Comparison of ENCODE assay signal across 2 cellular contexts in the genomic region with DNA sequence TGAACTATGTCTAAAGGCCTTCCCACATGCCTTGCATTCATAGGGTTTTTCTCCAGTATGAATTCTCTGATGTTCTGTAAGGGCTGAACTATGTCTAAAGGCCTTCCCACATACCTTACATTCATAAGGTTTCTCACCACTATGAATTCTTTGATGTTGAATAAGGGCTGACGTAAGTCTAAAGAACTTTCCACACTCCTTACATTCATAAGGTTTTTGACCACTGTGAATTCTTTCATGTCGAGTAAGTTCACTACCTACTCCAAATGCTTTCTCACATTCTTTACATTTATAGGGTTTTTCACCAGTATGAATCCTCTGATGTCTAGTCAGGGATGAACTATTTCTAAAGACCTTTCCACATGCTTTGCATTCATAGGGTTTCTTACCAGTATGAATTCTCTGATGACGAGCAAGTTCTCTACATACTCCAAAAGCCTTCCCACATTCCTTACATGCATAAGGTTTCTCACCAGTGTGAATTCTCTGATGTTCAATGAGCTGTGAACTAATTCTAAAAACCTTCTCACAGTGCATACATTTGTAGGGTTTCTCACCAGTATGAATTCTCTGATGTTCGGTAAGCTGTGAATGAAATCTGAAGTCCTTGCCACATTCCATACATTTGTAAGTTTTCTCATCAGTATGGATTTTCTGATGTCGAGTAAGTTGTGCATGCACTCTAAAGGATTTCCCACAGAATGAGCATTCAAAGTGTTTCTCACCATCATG.
TF ChIP-seq lines count a peak whose summit lies in the region.

No MANE protein-coding gene starts in this region.

TF ChIP-seq in HepG2, 621 proteins besides CTCF, POLR2A, EP300 and RAD21:
- TF ChIP-seq, protein P1, sequence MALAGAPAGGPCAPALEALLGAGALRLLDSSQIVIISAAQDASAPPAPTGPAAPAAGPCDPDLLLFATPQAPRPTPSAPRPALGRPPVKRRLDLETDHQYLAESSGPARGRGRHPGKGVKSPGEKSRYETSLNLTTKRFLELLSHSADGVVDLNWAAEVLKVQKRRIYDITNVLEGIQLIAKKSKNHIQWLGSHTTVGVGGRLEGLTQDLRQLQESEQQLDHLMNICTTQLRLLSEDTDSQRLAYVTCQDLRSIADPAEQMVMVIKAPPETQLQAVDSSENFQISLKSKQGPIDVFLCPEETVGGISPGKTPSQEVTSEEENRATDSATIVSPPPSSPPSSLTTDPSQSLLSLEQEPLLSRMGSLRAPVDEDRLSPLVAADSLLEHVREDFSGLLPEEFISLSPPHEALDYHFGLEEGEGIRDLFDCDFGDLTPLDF (CRISPR knock-in tag; IDR thresholded peaks at IDR 0.05) = no peak
- peak; percentile 100; the same call in 1 of the 2 replicates for TF ChIP-seq ZNF274 (CRISPR knock-in tag; IDR thresholded peaks at IDR 0.05)
- TF ChIP-seq, protein P2, sequence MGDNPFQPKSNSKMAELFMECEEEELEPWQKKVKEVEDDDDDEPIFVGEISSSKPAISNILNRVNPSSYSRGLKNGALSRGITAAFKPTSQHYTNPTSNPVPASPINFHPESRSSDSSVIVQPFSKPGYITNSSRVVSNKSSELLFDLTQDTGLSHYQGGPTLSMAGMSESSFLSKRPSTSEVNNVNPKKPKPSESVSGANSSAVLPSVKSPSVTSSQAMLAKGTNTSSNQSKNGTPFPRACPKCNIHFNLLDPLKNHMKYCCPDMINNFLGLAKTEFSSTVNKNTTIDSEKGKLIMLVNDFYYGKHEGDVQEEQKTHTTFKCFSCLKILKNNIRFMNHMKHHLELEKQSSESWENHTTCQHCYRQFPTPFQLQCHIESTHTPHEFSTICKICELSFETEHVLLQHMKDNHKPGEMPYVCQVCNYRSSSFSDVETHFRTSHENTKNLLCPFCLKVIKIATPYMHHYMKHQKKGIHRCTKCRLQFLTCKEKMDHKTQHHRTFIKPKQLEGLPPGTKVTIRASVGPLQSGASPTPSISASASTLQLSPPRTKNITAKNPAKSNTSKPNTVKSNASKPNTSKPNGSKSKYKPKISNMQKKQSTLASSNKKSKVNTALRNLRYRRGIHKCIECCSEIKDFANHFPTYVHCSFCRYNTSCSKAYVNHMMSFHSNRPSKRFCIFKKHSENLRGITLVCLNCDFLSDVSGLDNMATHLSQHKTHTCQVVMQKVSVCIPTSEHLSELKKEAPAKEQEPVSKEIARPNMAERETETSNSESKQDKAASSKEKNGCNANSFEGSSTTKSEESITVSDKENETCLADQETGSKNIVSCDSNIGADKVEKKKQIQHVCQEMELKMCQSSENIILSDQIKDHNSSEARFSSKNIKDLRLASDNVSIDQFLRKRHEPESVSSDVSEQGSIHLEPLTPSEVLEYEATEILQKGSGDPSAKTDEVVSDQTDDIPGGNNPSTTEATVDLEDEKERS (CRISPR knock-in tag; IDR thresholded peaks at IDR 0.05) = peak; percentile 66; the same call in 1 of the 2 replicates
- TF ChIP-seq HNF4A (CRISPR knock-in tag; IDR thresholded peaks at IDR 0.05) = no peak
- no peak for TF ChIP-seq ZNF549 (CRISPR knock-in tag; IDR thresholded peaks at IDR 0.05)

TF ChIP-seq in endothelial cell of umbilical vein, 7 proteins besides CTCF, POLR2A, EP300 and RAD21:
- TF ChIP-seq FOS (IDR thresholded peaks at IDR 0.05; ENCODE audit: borderline replicate concordance, insufficient read depth, low read length) (no peak), EZH2 (IDR thresholded peaks at IDR 0.05; ENCODE audit: borderline replicate concordance, low read depth, low read length, severe bottlenecking) (no peak), JUN (IDR thresholded peaks at IDR 0.05; ENCODE audit: borderline replicate concordance, insufficient read depth, insufficient read length, low read depth) (no peak), POLR2AphosphoS5 (IDR thresholded peaks at IDR 0.05; ENCODE audit: insufficient read depth, low read depth, low read length) (no peak), MYC (IDR thresholded peaks at IDR 0.05; ENCODE audit: low read depth, low read length) (no peak), GATA2 (IDR thresholded peaks at IDR 0.05; ENCODE audit: insufficient read depth, insufficient read length, low read depth, low read length) (no peak)
- TF ChIP-seq, protein P3, sequence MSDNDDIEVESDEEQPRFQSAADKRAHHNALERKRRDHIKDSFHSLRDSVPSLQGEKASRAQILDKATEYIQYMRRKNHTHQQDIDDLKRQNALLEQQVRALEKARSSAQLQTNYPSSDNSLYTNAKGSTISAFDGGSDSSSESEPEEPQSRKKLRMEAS (IDR thresholded peaks at IDR 0.05; ENCODE audit: insufficient read depth, insufficient read length) = no peak
